Comparison of ENCODE assay signal across 16 cellular contexts in genomic region chr19:40962460-40962961, GRCh38. TPM values are rescaled to one million over a fixed set of nuclear protein-coding genes. Genes with fewer than 3 reads are reported as not detected.
A peak's percentile ranks its signal among the peaks of the same experiment; 100 is the strongest.
DNase-seq lines count a peak whose midpoint lies in the region; ATAC-seq, FAIRE-seq and TF ChIP-seq lines count a peak whose summit lies in the region.
"Had no signal": no experiment of that assay in that cellular context is flagged by ENCODE, and none has a peak within 500 bp of the region (broad histone marks: within the 10 kb centered on the region; RNA-seq: fewer than 3 reads in every experiment).

No MANE protein-coding gene starts in this region.

- no peak overlapping the region for H3K4me3 ChIP-seq in AG09309 (ENCODE audit: control insufficient read depth, low read depth, low read length)
- H3K4me3 ChIP-seq: vagina had no signal

- no peak overlapping the region for H3K27ac Mint-ChIP-seq in HFFc6
- H3K27ac Mint-ChIP-seq: activated CD4-positive, alpha-beta memory T cell treated with anti-CD3 and anti-CD28 coated beads, Interleukin-2, amount 10 ng/mL, durations not matched to agents 7 days and 5 days; activated naive CD8-positive, alpha-beta T cell treated with anti-CD3 and anti-CD28 coated beads, Interleukin-2, amount 10 ng/mL, durations not matched to agents 7 days and 5 days; T-cell had no signal

- peaks cover 14% of the 10 kb centered on the region for H3K4me1 Mint-ChIP-seq in HFFc6 (ENCODE audit: low read depth)
- H3K4me1 Mint-ChIP-seq: activated naive CD8-positive, alpha-beta T cell treated with anti-CD3 and anti-CD28 coated beads, Interleukin-2, amount 10 ng/mL, durations not matched to agents 7 days and 5 days had no signal

- no peaks in the 10 kb centered on the region; the same call in none of the 2 replicates for H3K27me3 Mint-ChIP-seq in HFFc6 (ENCODE audit: insufficient read depth)

- peak; percentile 8 for DNase-seq in AG09309 (ENCODE audit: low read depth)
- DNase-seq in HFFc6: peak; percentile 68
- peak; percentile 3 for DNase-seq in amniotic epithelial cell (ENCODE audit: low read depth)
- DNase-seq in hepatic stellate cell (ENCODE audit: low spot score): peak; percentile 17
- DNase-seq in activated CD4-positive, alpha-beta T cell treated with anti-CD3 and anti-CD28 coated beads for 1 hour: no peak
- DNase-seq in D721Med (ENCODE audit: insufficient read length, low spot score): no peak
- no peak for DNase-seq in inferior parietal cortex (ENCODE audit: extremely low spot score)
- DNase-seq: activated CD4-positive, alpha-beta memory T cell treated with anti-CD3 and anti-CD28 coated beads, Interleukin-2, amount 10 ng/mL, durations not matched to agents 7 days and 5 days; activated naive CD8-positive, alpha-beta T cell treated with anti-CD3 and anti-CD28 coated beads, Interleukin-2, amount 10 ng/mL, durations not matched to agents 7 days and 5 days; NCI-H2029; NCI-H526; RPMI8226; T-cell had no signal

- H3K9me3 Mint-ChIP-seq in HFFc6: peaks cover 6% of the 10 kb centered on the region
- H3K9me3 Mint-ChIP-seq: central memory CD8-positive, alpha-beta T cell had no signal

- no peak for TF ChIP-seq CTCF in AG09309 (IDR thresholded peaks at IDR 0.05; ENCODE audit: control insufficient read depth, insufficient read depth, low read depth, low read length, missing control alignments)
- no peak for TF ChIP-seq CTCF in HFFc6 (IDR thresholded peaks at IDR 0.05)
- TF ChIP-seq CTCF in D721Med (IDR thresholded peaks at IDR 0.05; ENCODE audit: insufficient read depth, missing control alignments): no peak

- FAIRE-seq in D721Med (lab: Jason Lieb, UNC): no peak

- no peak overlapping the region for H3K4me3 Mint-ChIP-seq in HFFc6
- H3K4me3 Mint-ChIP-seq: activated CD4-positive, alpha-beta memory T cell treated with anti-CD3 and anti-CD28 coated beads, Interleukin-2, amount 10 ng/mL, durations not matched to agents 7 days and 5 days; activated naive CD8-positive, alpha-beta T cell treated with anti-CD3 and anti-CD28 coated beads, Interleukin-2, amount 10 ng/mL, durations not matched to agents 7 days and 5 days; central memory CD8-positive, alpha-beta T cell; T-cell had no signal

- no peaks in the 10 kb centered on the region for H3K36me3 Mint-ChIP-seq in HFFc6 (ENCODE audit: low read depth)
- H3K36me3 Mint-ChIP-seq: activated naive CD8-positive, alpha-beta T cell treated with anti-CD3 and anti-CD28 coated beads, Interleukin-2, amount 10 ng/mL, durations not matched to agents 7 days and 5 days; T-cell had no signal

- no peak for ATAC-seq in GM18498 (IDR thresholded peaks at IDR 0.05; ENCODE audit: unreplicated experiment)
- ATAC-seq: T-cell had no signal

RNA-seq across cellular contexts. Expression of gene CYP2B6, which starts 28.6 kb away (rescaled TPM):
- not detected for total RNA-seq in HFFc6 (2021; fragmentation: NEBNext Ultra II Directional; extraction: Animal tissue kit (Norgen Biotek cat#: 25700))
- total RNA-seq: activated CD4-positive, alpha-beta memory T cell treated with anti-CD3 and anti-CD28 coated beads, Interleukin-2, amount 10 ng/mL, durations not matched to agents 7 days and 5 days; activated naive CD8-positive, alpha-beta T cell treated with anti-CD3 and anti-CD28 coated beads, Interleukin-2, amount 10 ng/mL, durations not matched to agents 7 days and 5 days; vagina had no signal

Comparison
In these comparisons a context has a peak if more than half of its experiments do, and no peak if none do; other contexts are left out.
1. DNase-seq: peak in AG09309 (single experiment), HFFc6 (single experiment), amniotic epithelial cell (single experiment) and hepatic stellate cell (single experiment); none in activated CD4-positive, alpha-beta T cell treated with anti-CD3 and anti-CD28 coated beads for 1 hour (single experiment), D721Med (single experiment) and inferior parietal cortex (single experiment).